ENCODE assay signal across 14 cellular contexts in the genomic region with DNA sequence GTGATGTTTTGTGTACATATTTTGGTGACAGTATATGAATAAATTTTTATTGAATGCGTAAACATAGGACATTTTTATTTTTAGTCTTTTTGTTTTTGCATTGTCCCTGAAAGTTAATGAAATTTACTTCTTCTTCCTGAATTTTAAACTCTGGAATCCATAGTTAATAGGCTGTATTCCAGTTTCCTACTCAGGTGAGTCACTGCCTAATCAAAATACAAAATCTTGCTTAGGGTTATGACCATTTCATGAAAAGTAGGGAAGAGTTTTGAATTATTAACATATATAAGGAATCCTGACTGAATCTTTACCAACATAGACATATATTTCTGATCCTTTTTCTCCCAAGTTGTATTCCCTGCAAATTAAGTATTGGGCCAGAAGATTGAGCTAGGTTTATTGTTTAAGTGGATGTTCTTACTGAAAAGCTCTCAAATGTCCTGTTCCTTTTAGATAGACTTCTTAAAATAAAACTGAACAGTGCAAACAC. TPM values are rescaled to one million over a fixed set of nuclear protein-coding genes. Genes with fewer than 3 reads are reported as not detected.
A peak's percentile ranks its signal among the peaks of the same experiment; 100 is the strongest.
DNase-seq lines count a peak whose midpoint lies in the region; ATAC-seq, FAIRE-seq and TF ChIP-seq lines count a peak whose summit lies in the region.
"Had no signal": no experiment of that assay in that cellular context is flagged by ENCODE, and none has a peak within 500 bp of the region (broad histone marks: within the 10 kb centered on the region; RNA-seq: fewer than 3 reads in every experiment).

No MANE protein-coding gene starts in this region.

- no peaks in the 10 kb centered on the region for H3K9me3 ChIP-seq in DND-41 (ENCODE audit: insufficient read depth, low read length, severe bottlenecking)
- no peaks in the 10 kb centered on the region for H3K9me3 ChIP-seq in T-helper 17 cell (ENCODE audit: control insufficient read depth, low read length, poor library complexity, severe bottlenecking)
- no peaks in the 10 kb centered on the region for H3K9me3 ChIP-seq in endothelial cell of umbilical vein (replicated peaks; ENCODE audit: control insufficient read depth, insufficient read depth, low read length)
- no peaks in the 10 kb centered on the region for H3K9me3 ChIP-seq in endodermal cell (ENCODE audit: control insufficient read depth, low read length)
- H3K9me3 ChIP-seq: thoracic aorta had no signal

- no peaks in the 10 kb centered on the region for H3K27me3 ChIP-seq in ACC112 (ENCODE audit: insufficient read depth, low read length)
- H3K27me3 ChIP-seq in DND-41 (ENCODE audit: insufficient read depth, low read length, poor library complexity): no peaks in the 10 kb centered on the region
- H3K27me3 ChIP-seq in endothelial cell of umbilical vein (ENCODE audit: control insufficient read depth in 2 of 2, insufficient read depth in 2 of 2, low read length in 2 of 2): no peaks in the 10 kb centered on the region
- H3K27me3 ChIP-seq in endodermal cell (ENCODE audit: control insufficient read depth, insufficient read depth, low read length, poor library complexity, severe bottlenecking): no peaks in the 10 kb centered on the region

- CTCF ChIA-PET in endothelial cell of umbilical vein (lab: Charles Lee): interaction anchor here (0.5 to 6.2 kb wide), 4 partner anchors 43 to 88 kb away, joined by 3 to 141 read pairs (median 4); no protein-coding TSS in a partner anchor

- H4K20me1 ChIP-seq in DND-41 (ENCODE audit: insufficient read depth, low read length) (no peaks in the 10 kb centered on the region), endothelial cell of umbilical vein (replicated peaks; ENCODE audit: control insufficient read depth, extremely low read depth, insufficient read depth, low read length) (no peaks in the 10 kb centered on the region)

- no peak for FAIRE-seq in endothelial cell of umbilical vein (lab: Jason Lieb, UNC)
- FAIRE-seq: H1 had no signal

- H3K27ac ChIP-seq in ACC112 (ENCODE audit: low read depth, low read length): no peak overlapping the region
- no peak overlapping the region for H3K27ac ChIP-seq in DND-41 (ENCODE audit: low read length)
- H3K27ac ChIP-seq in endothelial cell of umbilical vein (ENCODE audit: insufficient read depth, low read depth, low read length): no peak overlapping the region
- H3K27ac ChIP-seq in endodermal cell (ENCODE audit: low read depth, low read length): no peak overlapping the region
- H3K27ac ChIP-seq: thoracic aorta had no signal

- TF ChIP-seq CTCF in DND-41 (IDR thresholded peaks at IDR 0.05; ENCODE audit: borderline replicate concordance, extremely low read depth, low read length, poor library complexity, severe bottlenecking): no peak
- TF ChIP-seq CTCF in endothelial cell of umbilical vein (IDR thresholded peaks at IDR 0.05; ENCODE audit: extremely low read depth in 1 of 2, insufficient read depth in 1 of 2, low read depth in 1 of 2, low read length in 2 of 2): no peak
- TF ChIP-seq CTCF in endodermal cell (conservative IDR thresholded peaks at IDR 0.05): no peak

- POLR2A ChIA-PET in endothelial cell of umbilical vein (lab: Charles Lee): no interaction called here

- no TSS peak for BruUV-seq in endothelial cell of umbilical vein (replicated peaks; lab: Mats Ljungman, UMichigan)

- H3K4me1 ChIP-seq in ACC112 (ENCODE audit: control insufficient read depth, insufficient read depth, low read length, unreplicated experiment): peaks cover 15% of the 10 kb centered on the region
- H3K4me1 ChIP-seq in DND-41 (ENCODE audit: insufficient read depth, low read length): peaks cover 46% of the 10 kb centered on the region
- peaks cover 20% of the 10 kb centered on the region for H3K4me1 ChIP-seq in endothelial cell of umbilical vein (ENCODE audit: control insufficient read depth, extremely low read depth, insufficient read depth, low read length)
- H3K4me1 ChIP-seq in endodermal cell (ENCODE audit: control insufficient read depth, insufficient read depth, low read length): no peaks in the 10 kb centered on the region

- H3K27ac Mint-ChIP-seq in T-helper 17 cell (peak overlapping the region; percentile 100), endodermal cell (no peak overlapping the region)

- intact Hi-C loops in endothelial cell of umbilical vein (cut with micrococcal nuclease): loop anchor here (5.0 to 10.0 kb wide), 4 partner anchors 137 to 1043 kb away; partner anchors contain the start of gene CCNY

- H3K4me3 ChIP-seq in ACC112 (ENCODE audit: low read depth, low read length) (peak overlapping the region; percentile 36), DND-41 (ENCODE audit: low read depth in 1 of 2, low read length in 2 of 2) (no peak overlapping the region), endothelial cell of umbilical vein (replicated peaks in 1 of 3; ENCODE audit: insufficient read depth in 1 of 3, low read depth in 1 of 3, low read length in 3 of 3) (no peak overlapping the region), endodermal cell (ENCODE audit: low read length) (no peak overlapping the region)
- H3K4me3 ChIP-seq: thoracic aorta had no signal

- no peak for ATAC-seq in DND-41 (ENCODE audit: insufficient read depth, low read depth)
- ATAC-seq in T-helper 17 cell: no peak
- ATAC-seq: Right ventricle myocardium inferior, sciatic nerve had no signal

- WGBS in endodermal cell (ENCODE audit: insufficient coverage in 1 of 2, insufficient read length in 1 of 2), 2 experiments: 90 to 100% methylated on average over 1 of the region's 1 CpG

- DNase-seq in DND-41: no peak
- no peak for DNase-seq in T-helper 17 cell
- DNase-seq in endothelial cell of umbilical vein (ENCODE audit: low read depth, low spot score): peak; percentile 15
- no peak for DNase-seq in NCI-H748 (lab: John Stamatoyannopoulos, UW; ENCODE audit: unreplicated experiment)
- no peak for DNase-seq in endodermal cell
- no peak for DNase-seq in foreskin melanocyte
- DNase-seq in NCI-H2081 (lab: John Stamatoyannopoulos, UW): no peak
- DNase-seq: activated CD4-positive, CD25-positive, alpha-beta regulatory T cell; NCI-H446 had no signal

- peaks cover 2% of the 10 kb centered on the region for H3K9me3 Mint-ChIP-seq in endodermal cell

- H2AFZ ChIP-seq in ACC112 (ENCODE audit: low read length, unreplicated experiment) (no peak overlapping the region), DND-41 (ENCODE audit: low read depth, low read length) (no peak overlapping the region), endothelial cell of umbilical vein (ENCODE audit: low read depth, low read length) (no peak overlapping the region)

- H3K79me2 ChIP-seq in ACC112 (ENCODE audit: control insufficient read depth, insufficient read depth, low read length, unreplicated experiment) (peaks cover 35% of the 10 kb centered on the region), DND-41 (ENCODE audit: insufficient read depth, low read length) (peaks cover 44% of the 10 kb centered on the region), endothelial cell of umbilical vein (ENCODE audit: control insufficient read depth, insufficient read depth, low read length) (peaks cover 18% of the 10 kb centered on the region)

- no peak for TF ChIP-seq POLR2A in endothelial cell of umbilical vein (IDR thresholded peaks at IDR 0.05; ENCODE audit: low read depth, low read length)

- peak overlapping the region; percentile 62 for H3K4me2 ChIP-seq in DND-41 (ENCODE audit: insufficient read depth, low read length)
- peak overlapping the region; percentile 34 for H3K4me2 ChIP-seq in endothelial cell of umbilical vein (ENCODE audit: insufficient read depth, low read length)

- H3K36me3 ChIP-seq in ACC112 (ENCODE audit: insufficient read depth, low read length) (no peaks in the 10 kb centered on the region), DND-41 (ENCODE audit: insufficient read depth, low read length) (no peaks in the 10 kb centered on the region), endothelial cell of umbilical vein (ENCODE audit: control insufficient read depth in 2 of 2, extremely low read depth in 1 of 2, insufficient read depth in 2 of 2, low read length in 2 of 2) (no peaks in the 10 kb centered on the region), endodermal cell (ENCODE audit: control insufficient read depth, insufficient read depth, low read length) (no peaks in the 10 kb centered on the region)
- H3K36me3 ChIP-seq: thoracic aorta had no signal

- H3K4me1 Mint-ChIP-seq in T-helper 17 cell (peaks cover 38% of the 10 kb centered on the region), endodermal cell (peaks cover 5% of the 10 kb centered on the region)

- H3K36me3 Mint-ChIP-seq in T-helper 17 cell (ENCODE audit: low read depth) (no peaks in the 10 kb centered on the region), endodermal cell (ENCODE audit: low read depth) (peaks cover 5% of the 10 kb centered on the region)

- H3K27me3 Mint-ChIP-seq in T-helper 17 cell: no peaks in the 10 kb centered on the region
- no peaks in the 10 kb centered on the region for H3K27me3 Mint-ChIP-seq in endodermal cell (ENCODE audit: insufficient read depth)

- H3K4me3 Mint-ChIP-seq in T-helper 17 cell (peak overlapping the region; percentile 96), endodermal cell (no peak overlapping the region)

- dilution Hi-C loops in endothelial cell of umbilical vein (cut with MboI; ENCODE audit: extremely low pct_ligation_motif_present, low sequenced_read_pairs): no loop called here

- H3K9me1 ChIP-seq in endothelial cell of umbilical vein (replicated peaks; ENCODE audit: control insufficient read depth, extremely low read depth, insufficient read depth, low read length): no peaks in the 10 kb centered on the region

- H3K9ac ChIP-seq in DND-41 (ENCODE audit: low read depth, low read length): no peak overlapping the region
- H3K9ac ChIP-seq in endothelial cell of umbilical vein (replicated peaks; ENCODE audit: extremely low read depth, insufficient read depth, low read length): no peak overlapping the region
- H3K9ac ChIP-seq in endodermal cell (ENCODE audit: extremely low read depth, low read length, poor library complexity, severe bottlenecking): no peak overlapping the region

RNA-seq across cellular contexts. Expression of gene CREM, which starts 2.6 kb away (rescaled TPM):
- 10 to 100 TPM; 50.8 to 79.2 TPM for total RNA-seq in T-helper 17 cell
- total RNA-seq in endothelial cell of umbilical vein: 34.8 and 35.5 TPM in 2 replicates
- polyA plus RNA-seq in endothelial cell of umbilical vein: 34.8 and 39.8 TPM in 2 replicates
- 50.3 and 51.7 TPM in 2 replicates for polyA plus RNA-seq in endothelial cell of umbilical vein (2011; cell fraction: cytosol; rRNA removed)
- 24.0 and 28.0 TPM in 2 replicates for polyA plus RNA-seq in endothelial cell of umbilical vein (2011; cell fraction: nucleus; rRNA removed)
- 44.9 and 54.7 TPM in 2 replicates for polyA plus RNA-seq in endothelial cell of umbilical vein (2012)
- 25.2 and 33.7 TPM in 2 replicates for polyA minus RNA-seq in endothelial cell of umbilical vein
- polyA minus RNA-seq in endothelial cell of umbilical vein (2011; cell fraction: cytosol; rRNA and poly(A)+ RNA removed): 24.8 TPM
- polyA minus RNA-seq in endothelial cell of umbilical vein (2011; cell fraction: nucleus; rRNA and poly(A)+ RNA removed): 16.0 and 21.2 TPM in 2 replicates
- 10 to 100 TPM; 31.5 to 35.3 TPM for total RNA-seq in endodermal cell
- polyA plus RNA-seq in endodermal cell (2013, experiment 1 of 2): 39.0 TPM
- 40.0 TPM for polyA plus RNA-seq in endodermal cell (2013, experiment 2 of 2)

RNA-seq across cellular contexts. Expression of gene CUL2, which starts 39.1 kb away (rescaled TPM):
- total RNA-seq in T-helper 17 cell: 10 to 100 TPM; 25.6 to 36.9 TPM
- 45.3 and 47.5 TPM in 2 replicates for total RNA-seq in endothelial cell of umbilical vein
- polyA plus RNA-seq in endothelial cell of umbilical vein: 8.6 and 11.6 TPM in 2 replicates
- 13.7 and 14.9 TPM in 2 replicates for polyA plus RNA-seq in endothelial cell of umbilical vein (2011; cell fraction: cytosol; rRNA removed)
- 15.7 and 21.6 TPM in 2 replicates for polyA plus RNA-seq in endothelial cell of umbilical vein (2011; cell fraction: nucleus; rRNA removed)
- 34.2 and 46.5 TPM in 2 replicates for polyA plus RNA-seq in endothelial cell of umbilical vein (2012)
- 20.2 and 22.3 TPM in 2 replicates for polyA minus RNA-seq in endothelial cell of umbilical vein
- 13.7 TPM for polyA minus RNA-seq in endothelial cell of umbilical vein (2011; cell fraction: cytosol; rRNA and poly(A)+ RNA removed)
- polyA minus RNA-seq in endothelial cell of umbilical vein (2011; cell fraction: nucleus; rRNA and poly(A)+ RNA removed): 18.3 and 19.9 TPM in 2 replicates
- total RNA-seq in endodermal cell: 10 to 100 TPM; 39.2 to 41.5 TPM
- 41.0 TPM for polyA plus RNA-seq in endodermal cell (2013, experiment 1 of 2)
- 41.6 TPM for polyA plus RNA-seq in endodermal cell (2013, experiment 2 of 2)
